Comparison of ENCODE assay signal across 8 cellular contexts in genomic region chr4:108650212-108651067, GRCh38. TPM values are rescaled to one million over a fixed set of nuclear protein-coding genes. Genes with fewer than 3 reads are reported as not detected.
DNase-seq lines count a peak whose midpoint lies in the region; ATAC-seq, FAIRE-seq and TF ChIP-seq lines count a peak whose summit lies in the region.

Gene OSTC (plus strand): TSS chr4:108650599. CDS start chr4:108650656, 57 bp downstream.

- POLR2A ChIA-PET in T-cell (lab: Charles Lee), result interaction anchor here (0.6 to 2.1 kb wide), 7 partner anchors 18 to 930 kb away, joined by 3 to 9 read pairs (median 3); partner anchors contain the start of genes PAPSS1 (in 1 of the 2) and RPL34 (in 1 of the 2)

- peak within 1 kb of the TSS; percentile 37 for H3K9ac ChIP-seq in parathyroid adenoma

- peaks cover 15% of the 10 kb centered on the region for H3K36me3 Mint-ChIP-seq in T-cell

- TF ChIP-seq POLR2A in GM12891 (IDR thresholded peaks at IDR 0.05; ENCODE audit: low read depth, low read length) (peak; percentile 88), tibial nerve (IDR thresholded peaks at IDR 0.05) (peak; percentile 46 to 50)

- H3K27ac Mint-ChIP-seq in T-cell, result peak within 1 kb of the TSS; percentile 97

- H3K27me3 ChIP-seq in cardiac muscle cell (no peaks in the 10 kb centered on the region), parathyroid adenoma (ENCODE audit: control insufficient read depth, insufficient read depth, low read length) (no peaks in the 10 kb centered on the region), tibial nerve (no peaks in the 10 kb centered on the region)

- ATAC-seq in HG02840 (IDR thresholded peaks at IDR 0.05; ENCODE audit: low FRiP score, unreplicated experiment) (peak; percentile 97), T-cell (replicated peaks in 1 of 4) (peak; percentile 91 to 94 (median 93))

- H3K4me1 ChIP-seq in cardiac muscle cell (ENCODE audit: low read depth), result peaks cover 5% of the 10 kb centered on the region
- H3K4me1 ChIP-seq in parathyroid adenoma, result no peaks in the 10 kb centered on the region
- H3K4me1 ChIP-seq in tibial nerve, result peaks cover 0 to 26% (median 11%) of the 10 kb centered on the region in 4 donors

- peak within 1 kb of the TSS; percentile 90 for H2AFZ ChIP-seq in parathyroid adenoma

- peaks cover 15% of the 10 kb centered on the region for H3K79me2 ChIP-seq in parathyroid adenoma

- H3K27ac ChIP-seq in adipose tissue (ENCODE audit: low read depth, low read length) (no peak within 1 kb of the TSS), cardiac muscle cell (peak within 1 kb of the TSS; percentile 96), parathyroid adenoma (peak within 1 kb of the TSS; percentile 85), tibial nerve (peak within 1 kb of the TSS; percentile 71 to 93 (median 90))

- 0% methylated on average over 46 of the region's 46 CpGs for WGBS in adipose tissue, 3 donors
- WGBS in tibial nerve, 2 donors, result 0% methylated on average over 37 to 42 of the region's 46 CpGs

- peak within 1 kb of the TSS; percentile 96 to 97 (median 97) for H3K4me3 Mint-ChIP-seq in T-cell

- FAIRE-seq in GM12891 (lab: Jason Lieb, UNC), result peak; percentile 95

- H3K9me3 Mint-ChIP-seq in T-cell, result no peaks in the 10 kb centered on the region

- H3K4me3 ChIP-seq in cardiac muscle cell (peak within 1 kb of the TSS; percentile 68), parathyroid adenoma (ENCODE audit: low read depth, low read length) (peak within 1 kb of the TSS; percentile 78), tibial nerve (peak within 1 kb of the TSS; percentile 68 to 86 (median 82))

- TF ChIP-seq EP300 in tibial nerve (IDR thresholded peaks at IDR 0.05), result peak; percentile 87 to 96

- H3K36me3 ChIP-seq in cardiac muscle cell (no peaks in the 10 kb centered on the region), parathyroid adenoma (ENCODE audit: control insufficient read depth, insufficient read depth, low read length) (no peaks in the 10 kb centered on the region), tibial nerve (no peaks in the 10 kb centered on the region)

- DNase-seq in GM12891 (ENCODE audit: insufficient read length, low spot score) (peak; percentile 50), NCI-H1436 treated with DMSO at 0.1 percent for 48 hours (lab: John Stamatoyannopoulos, UW) (peak; percentile 85), T-cell (peak; percentile 74 to 93 (median 88)), cardiac muscle cell (ENCODE audit: low read depth in 1 of 2, low spot score in 1 of 2) (peak; percentile 98), tibial nerve (ENCODE audit: low spot score in 2 of 2) (peak; percentile 93 to 97)

- peak within 1 kb of the TSS; percentile 91 for H3K4me2 ChIP-seq in parathyroid adenoma (ENCODE audit: low read length)

- H3K4me1 Mint-ChIP-seq in T-cell, result peaks cover 42 to 46% (median 45%) of the 10 kb centered on the region in 3 donors

- no peaks in the 10 kb centered on the region for H3K27me3 Mint-ChIP-seq in T-cell

- CTCF ChIA-PET in T-cell (lab: Charles Lee), result interaction anchor here (0.6 to 0.7 kb wide), 5 partner anchors 11 to 657 kb away, joined by 3 to 4 read pairs (median 3); no protein-coding TSS in a partner anchor

- no peaks in the 10 kb centered on the region for H3K9me3 ChIP-seq in cardiac muscle cell (ENCODE audit: low read depth)
- no peaks in the 10 kb centered on the region for H3K9me3 ChIP-seq in parathyroid adenoma (ENCODE audit: control insufficient read depth, low read length)
- no peaks in the 10 kb centered on the region for H3K9me3 ChIP-seq in tibial nerve

- TF ChIP-seq CTCF in cardiac muscle cell (IDR thresholded peaks at IDR 0.05; ENCODE audit: low read depth, low read length), result peak; percentile 24
- peak; percentile 33 for TF ChIP-seq CTCF in parathyroid adenoma (IDR thresholded peaks at IDR 0.05)
- peak in 3 of 5 experiments; percentile 15 to 36 (median 20) for TF ChIP-seq CTCF in tibial nerve (IDR thresholded peaks at IDR 0.05)

TF ChIP-seq in GM12891, 5 proteins besides CTCF, POLR2A, EP300 and RAD21:
- TF ChIP-seq POU2F2 (IDR thresholded peaks at IDR 0.05; ENCODE audit: low read depth, low read length), result no peak
- peak; percentile 72 for TF ChIP-seq TAF1 (IDR thresholded peaks at IDR 0.05; ENCODE audit: low read depth, low read length)
- no peak for TF ChIP-seq PAX5 (IDR thresholded peaks at IDR 0.05; ENCODE audit: insufficient read depth, low read length, severe bottlenecking)
- peak; percentile 88 for TF ChIP-seq POLR2AphosphoS5 (IDR thresholded peaks at IDR 0.05; ENCODE audit: low read depth, low read length)
- TF ChIP-seq SPI1 (IDR thresholded peaks at IDR 0.05; ENCODE audit: low read depth, low read length), result no peak

RNA-seq across cellular contexts. Expression of gene OSTC, which starts in this region (rescaled TPM):
- 112 TPM for polyA plus RNA-seq in GM12891 (2012; ENCODE audit: low read depth, missing spikeins)
- 10 to 100 TPM; 25.7 to 56.0 (median 51.1) TPM for total RNA-seq in T-cell
- polyA plus RNA-seq in adipose tissue, result 100 to 1,000 TPM in 2 of 3 donors, 10 to 100 TPM in 1; 64.4 to 109 (median 105) TPM
- 149 and 222 TPM in 2 replicates for total RNA-seq in cardiac muscle cell
- polyA plus RNA-seq in cardiac muscle cell, result 258 and 402 TPM in 2 replicates
- 10 to 100 TPM; 36.4 to 63.0 (median 46.6) TPM for total RNA-seq in tibial nerve
